ENCODE assay signal across 23 cellular contexts in genomic region chr1:22418352-22418751, GRCh38. TPM values are rescaled to one million over a fixed set of nuclear protein-coding genes. Genes with fewer than 3 reads are reported as not detected.
DNase-seq lines count a peak whose midpoint lies in the region; ATAC-seq and TF ChIP-seq lines count a peak whose summit lies in the region.
"Had no signal": no experiment of that assay in that cellular context is flagged by ENCODE, and none has a peak within 500 bp of the region (broad histone marks: within the 10 kb centered on the region; RNA-seq: fewer than 3 reads in every experiment).

No MANE protein-coding gene starts in this region.

- H3K79me2 ChIP-seq in MM.1S (ENCODE audit: low read length) = no peaks in the 10 kb centered on the region
- H3K79me2 ChIP-seq: parathyroid adenoma had no signal

- ATAC-seq in right cardiac atrium = no peak
- no peak for ATAC-seq in Right ventricle myocardium superior (ENCODE audit: poor library complexity)
- no peak for ATAC-seq in HG03439 (IDR thresholded peaks at IDR 0.05; ENCODE audit: unreplicated experiment)
- ATAC-seq in HG02840 (IDR thresholded peaks at IDR 0.05; ENCODE audit: low FRiP score, unreplicated experiment) = no peak
- ATAC-seq: T-cell had no signal

- H2BK120ac ChIP-seq in mesenchymal stem cell (ENCODE audit: low read depth, low read length) = no peak overlapping the region

- no peak overlapping the region for H3K4ac ChIP-seq in mesenchymal stem cell (ENCODE audit: low read depth in 1 of 2, low read length in 2 of 2)

- no peak overlapping the region for H3K18ac ChIP-seq in mesenchymal stem cell (ENCODE audit: low read depth in 1 of 2, low read length in 2 of 2)

- no peaks in the 10 kb centered on the region for H4K20me1 ChIP-seq in MM.1S (ENCODE audit: insufficient read depth, low read length)

- WGBS in right cardiac atrium = 55% methylated on average over 4 of the region's 4 CpGs
- WGBS in mesenchymal stem cell = 69% methylated on average over 4 of the region's 4 CpGs

- no peaks in the 10 kb centered on the region for H3K9me3 ChIP-seq in right cardiac atrium (ENCODE audit: control insufficient read depth, low read length)
- no peaks in the 10 kb centered on the region for H3K9me3 ChIP-seq in MM.1S (replicated peaks; ENCODE audit: insufficient read depth, low read length)
- H3K9me3 ChIP-seq in mesenchymal stem cell (ENCODE audit: control insufficient read depth, low read length) = no peaks in the 10 kb centered on the region
- no peaks in the 10 kb centered on the region for H3K9me3 ChIP-seq in skeletal muscle tissue (ENCODE audit: control insufficient read depth in 3 of 3, low read length in 3 of 3)
- H3K9me3 ChIP-seq: sigmoid colon had no signal

- intact Hi-C loops in right cardiac atrium (cut with DNase I) (loop anchor here in 2 of 4 donors (5.0 to 10.0 kb wide), 2 partner anchors 306 to 314 kb away; no protein-coding TSS in a partner anchor), Right ventricle myocardium superior (cut with DNase I) (loop anchor here (10.0 kb wide), 1 partner anchor 314 kb away; no protein-coding TSS in a partner anchor)

- no peaks in the 10 kb centered on the region for H3K79me1 ChIP-seq in mesenchymal stem cell (replicated peaks; ENCODE audit: low read length, poor library complexity, severe bottlenecking)

- peak overlapping the region; percentile 50 for H4K8ac ChIP-seq in mesenchymal stem cell (ENCODE audit: low read length)

- no peak overlapping the region for H2AFZ ChIP-seq in MM.1S (ENCODE audit: low read length)
- H2AFZ ChIP-seq in mesenchymal stem cell (ENCODE audit: low read depth, low read length) = no peak overlapping the region
- H2AFZ ChIP-seq: parathyroid adenoma had no signal

- H2BK12ac ChIP-seq in mesenchymal stem cell (ENCODE audit: low read length in 2 of 2) = peak overlapping the region in 1 of 2 experiments; percentile 17

- H4K91ac ChIP-seq in mesenchymal stem cell (ENCODE audit: low read length) = no peak overlapping the region

- no peak overlapping the region for H3K23ac ChIP-seq in mesenchymal stem cell (ENCODE audit: low read length in 2 of 2)

- H3K4me3 ChIP-seq in right cardiac atrium (ENCODE audit: low read length) = no peak overlapping the region
- no peak overlapping the region for H3K4me3 ChIP-seq in MM.1S (ENCODE audit: low read length)
- H3K4me3 ChIP-seq in mesenchymal stem cell (ENCODE audit: insufficient read depth in 1 of 2, low read depth in 1 of 2, low read length in 2 of 2) = no peak overlapping the region
- peak overlapping the region in 1 of 3 donors; percentile 53 for H3K4me3 ChIP-seq in skeletal muscle tissue (ENCODE audit: low read length in 3 of 3)
- H3K4me3 ChIP-seq: cardiac muscle cell, lung, sigmoid colon had no signal

- H2AK5ac ChIP-seq in mesenchymal stem cell (ENCODE audit: low read length, severe bottlenecking) = peak overlapping the region; percentile 21

- peak overlapping the region; percentile 40 for H3K27ac ChIP-seq in right cardiac atrium (ENCODE audit: low read length)
- no peak overlapping the region for H3K27ac ChIP-seq in MM.1S (ENCODE audit: low read length)
- peak overlapping the region; percentile 81 for H3K27ac ChIP-seq in mesenchymal stem cell (ENCODE audit: low read length, poor library complexity, severe bottlenecking)
- H3K27ac ChIP-seq in skeletal muscle tissue (ENCODE audit: low read depth, low read length) = peak overlapping the region; percentile 66
- H3K27ac ChIP-seq: cardiac muscle cell, parathyroid adenoma, sigmoid colon, WERI-Rb-1 had no signal

- peaks cover 4% of the 10 kb centered on the region for H3K4me1 ChIP-seq in right cardiac atrium (ENCODE audit: control insufficient read depth, insufficient read depth, low read length)
- H3K4me1 ChIP-seq in MM.1S (ENCODE audit: low read length) = peaks cover 22% of the 10 kb centered on the region
- H3K4me1 ChIP-seq in mesenchymal stem cell (ENCODE audit: control insufficient read depth, insufficient read depth, low read depth, low read length) = peaks cover 21% of the 10 kb centered on the region
- H3K4me1 ChIP-seq in skeletal muscle tissue (ENCODE audit: control insufficient read depth in 3 of 3, insufficient read depth in 3 of 3, low read length in 3 of 3) = peaks cover 27 to 48% (median 34%) of the 10 kb centered on the region in 3 donors
- H3K4me1 ChIP-seq: parathyroid adenoma had no signal

- no peak overlapping the region; the same call in 1 of the 2 replicates for H3K9ac ChIP-seq in MM.1S (ENCODE audit: low read length)
- H3K9ac ChIP-seq in mesenchymal stem cell (ENCODE audit: low read length) = peak overlapping the region; percentile 11
- H3K9ac ChIP-seq in skeletal muscle tissue (ENCODE audit: low read depth in 1 of 3, low read length in 3 of 3) = peak overlapping the region in 1 of 3 donors; percentile 28
- H3K9ac ChIP-seq: parathyroid adenoma had no signal

- no peaks in the 10 kb centered on the region for H3K9me2 ChIP-seq in MM.1S (replicated peaks; ENCODE audit: insufficient read depth, low read length)

- peaks cover 13% of the 10 kb centered on the region for H3F3A ChIP-seq in MM.1S (ENCODE audit: insufficient read depth, low read length)

- H3K27me3 ChIP-seq in right cardiac atrium (ENCODE audit: control insufficient read depth, insufficient read depth) = no peaks in the 10 kb centered on the region
- peaks cover 8% of the 10 kb centered on the region for H3K27me3 ChIP-seq in MM.1S (replicated peaks; ENCODE audit: insufficient read depth, low read length)
- peaks cover 5 to 28% of the 10 kb centered on the region in 2 experiments for H3K27me3 ChIP-seq in mesenchymal stem cell (ENCODE audit: control insufficient read depth in 1 of 2, insufficient read depth in 1 of 2, low read length in 2 of 2)
- H3K27me3 ChIP-seq in skeletal muscle tissue (ENCODE audit: control insufficient read depth in 3 of 3, insufficient read depth in 3 of 3, low read length in 3 of 3) = peaks cover 0 to 7% (median 7%) of the 10 kb centered on the region in 3 donors

- DNase-seq in right cardiac atrium (no peak), Right ventricle myocardium superior (no peak), MM.1S (no peak), mesenchymal stem cell (no peak), AML-193 (lab: John Stamatoyannopoulos, UW) (no peak)
- DNase-seq: activated CD4-positive, alpha-beta T cell treated with anti-CD3 and anti-CD28 coated beads for 48 hours; activated effector memory CD4-positive, alpha-beta T cell treated with Interleukin-2 at 50 U/mL for 16 hours; endodermal cell; H9; islet precursor cell; NCI-H1105 treated with DMSO at 0.1 percent for 48 hours; NCI-H2171; NCI-H82; sigmoid colon; stimulated activated CD4-positive, alpha-beta T cell treated with anti-CD3 and anti-CD28 coated beads, Interleukin-4, amount 100 ng/mL, for 1 hour; T-cell; WERI-Rb-1 had no signal

- peak overlapping the region; percentile 57; the same call in 1 of the 2 replicates for H3K4me2 ChIP-seq in MM.1S (ENCODE audit: low read depth, low read length)
- peak overlapping the region; percentile 58 for H3K4me2 ChIP-seq in mesenchymal stem cell (ENCODE audit: low read length, poor library complexity, severe bottlenecking)

- no peak for TF ChIP-seq CTCF in MM.1S (IDR thresholded peaks at IDR 0.05; ENCODE audit: low read length)

- H2BK15ac ChIP-seq in mesenchymal stem cell (ENCODE audit: low read depth, poor library complexity, severe bottlenecking) = no peak overlapping the region

- H2BK5ac ChIP-seq in mesenchymal stem cell (ENCODE audit: low read depth, low read length, poor library complexity, severe bottlenecking) = peak overlapping the region; percentile 63

- peak overlapping the region in 1 of 2 experiments; percentile 9 for H3K14ac ChIP-seq in mesenchymal stem cell (ENCODE audit: low read length in 2 of 2)

- H3K36me3 ChIP-seq in MM.1S (replicated peaks; ENCODE audit: insufficient read depth, low read length) = no peaks in the 10 kb centered on the region
- H3K36me3 ChIP-seq in mesenchymal stem cell (ENCODE audit: control insufficient read depth in 1 of 2, insufficient read depth in 2 of 2, low read depth in 1 of 2, low read length in 2 of 2) = no peaks in the 10 kb centered on the region
- H3K36me3 ChIP-seq in skeletal muscle tissue (ENCODE audit: control insufficient read depth in 3 of 3, insufficient read depth in 3 of 3, low read length in 3 of 3) = no peaks in the 10 kb centered on the region
- H3K36me3 ChIP-seq: cardiac muscle cell, sigmoid colon, WERI-Rb-1 had no signal

RNA-seq across cellular contexts. Expression of gene ZBTB40, which starts 33.3 kb away (rescaled TPM):
- total RNA-seq in right cardiac atrium (10 to 100 TPM; 10.7 to 17.7 (median 14.9) TPM), Right ventricle myocardium superior (15.0 TPM), skeletal muscle tissue (9.4 TPM)
- polyA plus RNA-seq in right cardiac atrium = 5.3 TPM
- polyA plus RNA-seq in mesenchymal stem cell (2013, experiment 1 of 2) = 8.0 TPM
- 7.1 TPM for polyA plus RNA-seq in mesenchymal stem cell (2013, experiment 2 of 2)
